18 cellular contexts compared by ENCODE assay signal in the genomic region with DNA sequence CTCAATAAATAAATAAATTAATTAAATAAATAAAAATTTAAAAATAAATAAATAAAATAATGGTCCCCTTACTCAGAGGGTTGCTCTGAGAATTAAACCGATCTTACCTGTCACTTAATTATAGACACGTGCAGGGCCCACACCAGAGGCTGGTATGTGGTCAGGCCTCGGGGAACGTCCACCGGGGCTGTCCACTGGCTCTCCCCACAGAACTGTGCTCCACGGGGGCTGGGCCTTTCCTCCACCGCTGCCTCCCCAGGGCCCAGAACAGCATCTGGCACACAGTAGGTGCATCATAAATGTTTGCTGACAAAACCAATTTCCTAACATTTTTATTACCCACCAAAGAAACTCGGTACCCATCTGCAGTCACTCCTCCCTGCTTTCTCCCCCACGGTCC.
"Had no signal": no experiment of that assay in that cellular context is flagged by ENCODE, and none has a peak within 500 bp of the region (broad histone marks: within the 10 kb centered on the region; RNA-seq: fewer than 3 reads in every experiment).

No MANE protein-coding gene starts in this region.

- H3K27ac Mint-ChIP-seq: activated naive CD4-positive, alpha-beta T cell treated with anti-CD3 and anti-CD28 coated beads, Interleukin-2, amount 50 U/mL, for 72 hours; activated T-helper 1 cell treated with anti-CD3 and anti-CD28 coated beads, Interleukin-12 subunit alpha, Interleukin-12 subunit beta, Interleukin-2, Interleukin-4 antibody, amounts not matched to agents 30 ng/mL and 10 ng/mL and 1 ng/mL, durations not matched to agents 14 hours and 24 hours and 36 hours; effector memory CD8-positive, alpha-beta T cell; nephron progenitor cell had no signal

- H3K36me3 ChIP-seq: brain microvascular endothelial cell, thyroid gland had no signal

- H3K4me1 ChIP-seq: ascending aorta, thyroid gland had no signal

- H3K27me3 Mint-ChIP-seq: effector memory CD8-positive, alpha-beta T cell had no signal

- H3K9me3 Mint-ChIP-seq: activated naive CD4-positive, alpha-beta T cell treated with anti-CD3 and anti-CD28 coated beads, Interleukin-2, amount 50 U/mL, for 72 hours; activated T-helper 1 cell treated with anti-CD3 and anti-CD28 coated beads, Interleukin-12 subunit alpha, Interleukin-12 subunit beta, Interleukin-2, Interleukin-4 antibody, amounts not matched to agents 30 ng/mL and 10 ng/mL and 1 ng/mL, durations not matched to agents 14 hours and 24 hours and 36 hours; effector memory CD8-positive, alpha-beta T cell; nephron progenitor cell had no signal

- H3K4me3 ChIP-seq: ascending aorta, mucosa of descending colon, thyroid gland had no signal

- H3K4me3 Mint-ChIP-seq: activated T-helper 1 cell treated with anti-CD3 and anti-CD28 coated beads, Interleukin-12 subunit alpha, Interleukin-12 subunit beta, Interleukin-2, Interleukin-4 antibody, amounts not matched to agents 30 ng/mL and 10 ng/mL and 1 ng/mL, durations not matched to agents 14 hours and 24 hours and 36 hours; effector memory CD8-positive, alpha-beta T cell; nephron progenitor cell had no signal

- ATAC-seq: activated naive CD4-positive, alpha-beta T cell treated with anti-CD3 and anti-CD28 coated beads, Interleukin-2, amount 50 U/mL, for 72 hours; effector memory CD8-positive, alpha-beta T cell; esophagus mucosa; mucosa of descending colon; stimulated activated naive CD8-positive, alpha-beta T cell treated with anti-CD3 and anti-CD28 coated beads, Interleukin-15, Interleukin-2, amounts not matched to agents 100 U/mL and 50 U/mL, for 24 hours had no signal

- H3K27ac ChIP-seq: ascending aorta, brain microvascular endothelial cell, thyroid gland had no signal

- H3K27me3 ChIP-seq: ascending aorta, brain microvascular endothelial cell, thyroid gland had no signal

- DNase-seq: activated CD4-positive, alpha-beta T cell treated with anti-CD3 and anti-CD28 coated beads, Interleukin-2, amount 50 U/mL, for 48 hours; brain microvascular endothelial cell; central memory CD4-positive, alpha-beta T cell; effector memory CD8-positive, alpha-beta T cell; foreskin melanocyte; hippocampal formation; mesendoderm; mucosa of descending colon; nephron progenitor cell; nucleus accumbens; stimulated activated CD4-positive, alpha-beta T cell treated with anti-CD3 and anti-CD28 coated beads, Interleukin-4, amount 100 ng/mL, for 24 hours; stimulated activated naive CD8-positive, alpha-beta T cell treated with anti-CD3 and anti-CD28 coated beads, Interleukin-15, Interleukin-2, amounts not matched to agents 100 U/mL and 50 U/mL, for 24 hours; T-helper 9 cell; thyroid gland had no signal

- H3K9me3 ChIP-seq: ascending aorta, mucosa of descending colon, thyroid gland had no signal
